ENCODE assay signal across 9 cellular contexts in genomic region chr9:34592895-34593601, GRCh38. TPM values are rescaled to one million over a fixed set of nuclear protein-coding genes. Genes with fewer than 3 reads are reported as not detected.
DNase-seq lines count a peak whose midpoint lies in the region; ATAC-seq lines count a peak whose summit lies in the region.
"Had no signal": no experiment of that assay in that cellular context is flagged by ENCODE, and none has a peak within 500 bp of the region (broad histone marks: within the 10 kb centered on the region; RNA-seq: fewer than 3 reads in every experiment).

No MANE protein-coding gene starts in this region.

- DNase-seq in GM23248, result peak; percentile 35
- peak; percentile 44 to 51 for DNase-seq in SJCRH30
- peak; percentile 82 for DNase-seq in left cardiac atrium
- DNase-seq in trophoblast cell, result no peak
- no peak for DNase-seq in activated CD8-positive, alpha-beta memory T cell treated with anti-CD3 and anti-CD28 coated beads for 24 hours
- DNase-seq in activated naive CD4-positive, alpha-beta T cell treated with anti-CD3 and anti-CD28 coated beads, Interleukin-2, amount 10 ng/mL, durations not matched to agents 7 days and 5 days, result no peak
- DNase-seq in HT-29 (ENCODE audit: low spot score), result no peak

- H2BK12ac ChIP-seq in trophoblast cell (ENCODE audit: low read length), result no peak overlapping the region

- H3K27ac Mint-ChIP-seq in activated naive CD4-positive, alpha-beta T cell treated with anti-CD3 and anti-CD28 coated beads, Interleukin-2, amount 10 ng/mL, durations not matched to agents 7 days and 5 days, result no peak overlapping the region

- no peak overlapping the region for H3K27ac ChIP-seq in GM23248
- H3K27ac ChIP-seq in SJCRH30, result no peak overlapping the region
- no peak overlapping the region for H3K27ac ChIP-seq in trophoblast cell (ENCODE audit: low read depth, low read length)

- H3K36me3 Mint-ChIP-seq in activated naive CD4-positive, alpha-beta T cell treated with anti-CD3 and anti-CD28 coated beads, Interleukin-2, amount 10 ng/mL, durations not matched to agents 7 days and 5 days, result peaks cover 2% of the 10 kb centered on the region

- H2BK120ac ChIP-seq in trophoblast cell (ENCODE audit: insufficient read depth, low read length, poor library complexity), result no peak overlapping the region

- no peaks in the 10 kb centered on the region for H3K79me1 ChIP-seq in trophoblast cell (ENCODE audit: low read length)

- intact Hi-C loops in left cardiac atrium (cut with DNase I), result loop anchor here (5.0 kb wide), 2 partner anchors 91 to 191 kb away; no protein-coding TSS in a partner anchor

- H3K9me3 ChIP-seq in GM23248 (ENCODE audit: low read depth), result no peaks in the 10 kb centered on the region
- H3K9me3 ChIP-seq in SJCRH30 (replicated peaks), result no peaks in the 10 kb centered on the region
- peaks cover 6% of the 10 kb centered on the region for H3K9me3 ChIP-seq in trophoblast cell (ENCODE audit: insufficient read depth, low read depth, low read length)

- H3K36me3 ChIP-seq in GM23248 (ENCODE audit: low read depth) (no peaks in the 10 kb centered on the region), SJCRH30 (no peaks in the 10 kb centered on the region), trophoblast cell (ENCODE audit: control insufficient read depth in 1 of 2, insufficient read depth in 2 of 2, low read length in 2 of 2) (no peaks in the 10 kb centered on the region)

- H3K18ac ChIP-seq in trophoblast cell (ENCODE audit: low read length), result no peak overlapping the region

- no peak overlapping the region for H2AFZ ChIP-seq in GM23248
- H2AFZ ChIP-seq in trophoblast cell (ENCODE audit: insufficient read depth, low read length, poor library complexity), result no peak overlapping the region

- no peaks in the 10 kb centered on the region for H4K20me1 ChIP-seq in GM23248 (ENCODE audit: insufficient read depth)

- in situ Hi-C loops in GM23248 (cut with MboI), result loop anchor here (5.0 to 10.0 kb wide), 2 partner anchors 41 to 188 kb away; no protein-coding TSS in a partner anchor

- peaks cover 33% of the 10 kb centered on the region for H3K4me1 Mint-ChIP-seq in activated naive CD4-positive, alpha-beta T cell treated with anti-CD3 and anti-CD28 coated beads, Interleukin-2, amount 10 ng/mL, durations not matched to agents 7 days and 5 days

- peaks cover 85% of the 10 kb centered on the region for H3K27me3 Mint-ChIP-seq in activated naive CD4-positive, alpha-beta T cell treated with anti-CD3 and anti-CD28 coated beads, Interleukin-2, amount 10 ng/mL, durations not matched to agents 7 days and 5 days

- no peak overlapping the region for H3K14ac ChIP-seq in trophoblast cell (ENCODE audit: low read length)

- H3K9me2 ChIP-seq in GM23248 (ENCODE audit: insufficient read depth), result no peaks in the 10 kb centered on the region

- H3K79me2 ChIP-seq in GM23248 (ENCODE audit: insufficient read depth) (no peaks in the 10 kb centered on the region), trophoblast cell (ENCODE audit: control insufficient read depth, insufficient read depth, low read length, poor library complexity) (no peaks in the 10 kb centered on the region)

- H4K8ac ChIP-seq in trophoblast cell (ENCODE audit: low read depth, low read length), result no peak overlapping the region

- WGBS in GM23248 (ENCODE audit: low coverage in 1 of 2, low lambda C conversion rate in 2 of 2, missing lambda C conversion rate in 2 of 2), 2 experiments, result 3 to 4% methylated on average over 22 to 25 of the region's 26 CpGs
- WGBS in trophoblast cell (ENCODE audit: extremely low coverage, insufficient coverage, insufficient read length), result no CpG with 5 or more reads among the region's 26 CpGs

- H3K9ac ChIP-seq in GM23248, result no peak overlapping the region
- H3K9ac ChIP-seq in trophoblast cell (ENCODE audit: low read length), result no peak overlapping the region

- CTCF ChIA-PET in activated naive CD4-positive, alpha-beta T cell treated with anti-CD3 and anti-CD28 coated beads, Interleukin-2, amount 10 ng/mL, durations not matched to agents 7 days and 5 days (lab: Charles Lee), result interaction anchor here (1.0 to 3.6 kb wide), 10 partner anchors 8 to 189 kb away, joined by 3 to 26 read pairs (median 10); partner anchors contain the start of gene DCTN3

- H3K4ac ChIP-seq in trophoblast cell (ENCODE audit: low read depth, low read length), result no peak overlapping the region

- H3K4me3 Mint-ChIP-seq in activated naive CD4-positive, alpha-beta T cell treated with anti-CD3 and anti-CD28 coated beads, Interleukin-2, amount 10 ng/mL, durations not matched to agents 7 days and 5 days, result no peak overlapping the region

- peaks cover 73% of the 10 kb centered on the region for H3K27me3 ChIP-seq in GM23248 (replicated peaks; ENCODE audit: insufficient read depth)
- H3K27me3 ChIP-seq in SJCRH30, result 0 out of 2 replicates have a peak, but pooled peaks cover 11% of the 10 kb centered on the region
- peaks cover 51% of the 10 kb centered on the region for H3K27me3 ChIP-seq in trophoblast cell (ENCODE audit: insufficient read depth, low read length)

- no peaks in the 10 kb centered on the region for H3F3A ChIP-seq in GM23248 (ENCODE audit: insufficient read depth)

- no peak overlapping the region for H2BK5ac ChIP-seq in trophoblast cell (ENCODE audit: low read depth, low read length, poor library complexity)

- no peak overlapping the region for H3K4me2 ChIP-seq in GM23248 (ENCODE audit: unreplicated experiment)
- H3K4me2 ChIP-seq in trophoblast cell (ENCODE audit: low read length), result peak overlapping the region; percentile 9

- H3K23ac ChIP-seq in trophoblast cell (ENCODE audit: low read length), result no peak overlapping the region

- no peak overlapping the region for H2AK5ac ChIP-seq in trophoblast cell (ENCODE audit: low read length)

- peak; percentile 61 to 66 for ATAC-seq in left cardiac atrium
- no peak for ATAC-seq in HG03097 (IDR thresholded peaks at IDR 0.05; ENCODE audit: low FRiP score, unreplicated experiment)

- H3K4me3 ChIP-seq in GM23248, result no peak overlapping the region
- no peak overlapping the region for H3K4me3 ChIP-seq in SJCRH30
- H3K4me3 ChIP-seq in trophoblast cell (ENCODE audit: low read depth, low read length), result no peak overlapping the region

- no peaks in the 10 kb centered on the region for H3K4me1 ChIP-seq in GM23248 (ENCODE audit: insufficient read depth)
- peaks cover 3% of the 10 kb centered on the region for H3K4me1 ChIP-seq in SJCRH30
- peaks cover 12 to 14% of the 10 kb centered on the region in 2 experiments for H3K4me1 ChIP-seq in trophoblast cell (ENCODE audit: control insufficient read depth in 1 of 2, insufficient read depth in 2 of 2, low read length in 2 of 2)

- no peak overlapping the region for H4K91ac ChIP-seq in trophoblast cell (ENCODE audit: low read depth, low read length)

- no peaks in the 10 kb centered on the region for H3K9me3 Mint-ChIP-seq in activated naive CD4-positive, alpha-beta T cell treated with anti-CD3 and anti-CD28 coated beads, Interleukin-2, amount 10 ng/mL, durations not matched to agents 7 days and 5 days

- H4K12ac ChIP-seq in trophoblast cell (ENCODE audit: low read depth, low read length), result no peak overlapping the region

RNA-seq across cellular contexts. Expression of gene CNTFR, which starts 3.5 kb away (rescaled TPM):
- not detected in 2 replicates for total RNA-seq in GM23248 (2014; rRNA removed; shearing (Covaris generic))
- polyA plus RNA-seq in GM23248 (2016; fragmentation: Nextera tagmentation; extraction: Ambion mirVana), result not detected in 2 replicates
- total RNA-seq in SJCRH30 (2014; rRNA removed; shearing (Covaris generic)), result 0.20 and 0.24 TPM in 2 replicates
- total RNA-seq in left cardiac atrium, result 10 to 100 TPM; 21.3 to 45.3 TPM
- polyA plus RNA-seq in trophoblast cell (2013), result 1.1 and 1.4 TPM in 2 replicates
- total RNA-seq in HT-29 (2014; rRNA removed; shearing (Covaris generic)), result not detected in 2 replicates
- total RNA-seq: HT1080 had no signal

RNA-seq across cellular contexts. Expression of gene RPP25L, which starts 18.8 kb away (rescaled TPM):
- 16.9 and 28.7 TPM in 2 replicates for total RNA-seq in GM23248 (2014; rRNA removed; shearing (Covaris generic))
- 21.0 and 25.0 TPM in 2 replicates for polyA plus RNA-seq in GM23248 (2016; fragmentation: Nextera tagmentation; extraction: Ambion mirVana)
- total RNA-seq in SJCRH30 (2014; rRNA removed; shearing (Covaris generic)), result 13.0 and 19.0 TPM in 2 replicates
- 10 to 100 TPM; 20.8 to 27.8 TPM for total RNA-seq in left cardiac atrium
- 16.8 and 17.4 TPM in 2 replicates for polyA plus RNA-seq in trophoblast cell (2013)
- total RNA-seq in HT-29 (2014; rRNA removed; shearing (Covaris generic)), result 48.7 and 67.6 TPM in 2 replicates

RNA-seq across cellular contexts. Expression of gene DCTN3, which starts 27.2 kb away (rescaled TPM):
- total RNA-seq in GM23248 (2014; rRNA removed; shearing (Covaris generic)), result 77.1 and 130 TPM in 2 replicates
- 148 and 161 TPM in 2 replicates for polyA plus RNA-seq in GM23248 (2016; fragmentation: Nextera tagmentation; extraction: Ambion mirVana)
- 58.2 and 63.6 TPM in 2 replicates for total RNA-seq in SJCRH30 (2014; rRNA removed; shearing (Covaris generic))
- 100 to 1,000 TPM in 1 of 2 donors, 10 to 100 TPM in 1; 93.6 to 109 TPM for total RNA-seq in left cardiac atrium
- polyA plus RNA-seq in trophoblast cell (2013), result 43.3 and 44.9 TPM in 2 replicates
- 72.7 and 98.1 TPM in 2 replicates for total RNA-seq in HT-29 (2014; rRNA removed; shearing (Covaris generic))

RNA-seq across cellular contexts. Expression of gene ARID3C, which starts 35.8 kb away (rescaled TPM):
- 0.11 and 0.38 TPM in 2 replicates for total RNA-seq in GM23248 (2014; rRNA removed; shearing (Covaris generic))
- not detected in 2 replicates for polyA plus RNA-seq in GM23248 (2016; fragmentation: Nextera tagmentation; extraction: Ambion mirVana)
- 0.13 TPM in 1 of 2 replicates, not detected in the other for total RNA-seq in SJCRH30 (2014; rRNA removed; shearing (Covaris generic))
- not detected for total RNA-seq in left cardiac atrium
- 0.04 TPM in 1 of 2 replicates, not detected in the other for polyA plus RNA-seq in trophoblast cell (2013)
- total RNA-seq in HT-29 (2014; rRNA removed; shearing (Covaris generic)), result not detected in 2 replicates
- total RNA-seq: HT1080 had no signal

RNA-seq across cellular contexts. Expression of gene SIGMAR1, which starts 44.5 kb away (rescaled TPM):
- total RNA-seq in GM23248 (2014; rRNA removed; shearing (Covaris generic)), result 138 and 148 TPM in 2 replicates
- 142 and 147 TPM in 2 replicates for polyA plus RNA-seq in GM23248 (2016; fragmentation: Nextera tagmentation; extraction: Ambion mirVana)
- 77.1 and 85.3 TPM in 2 replicates for total RNA-seq in SJCRH30 (2014; rRNA removed; shearing (Covaris generic))
- total RNA-seq in left cardiac atrium, result 10 to 100 TPM; 31.8 to 33.3 TPM
- 31.0 and 33.6 TPM in 2 replicates for polyA plus RNA-seq in trophoblast cell (2013)
- 239 and 269 TPM in 2 replicates for total RNA-seq in HT-29 (2014; rRNA removed; shearing (Covaris generic))

Comparison
In these comparisons a context has a peak if more than half of its experiments do, and no peak if none do; other contexts are left out.
1. DNase-seq: peak in GM23248 (single experiment), SJCRH30 (2 of 2) and left cardiac atrium (single experiment); none in trophoblast cell (0 of 2), activated CD8-positive, alpha-beta memory T cell treated with anti-CD3 and anti-CD28 coated beads for 24 hours (single experiment), activated naive CD4-positive, alpha-beta T cell treated with anti-CD3 and anti-CD28 coated beads, Interleukin-2, amount 10 ng/mL, durations not matched to agents 7 days and 5 days (single experiment) and HT-29 (single experiment).
2. RNA of gene CNTFR, which starts 3.5 kb away (total RNA-seq): 21.3 to 45.3 TPM in left cardiac atrium; 0.20 to 0.24 TPM in SJCRH30, not detected in GM23248 and not detected in HT-29; every median in the first group is over 10 times any median in the second.